1 cellular context compared by ENCODE assay signal in the genomic region with DNA sequence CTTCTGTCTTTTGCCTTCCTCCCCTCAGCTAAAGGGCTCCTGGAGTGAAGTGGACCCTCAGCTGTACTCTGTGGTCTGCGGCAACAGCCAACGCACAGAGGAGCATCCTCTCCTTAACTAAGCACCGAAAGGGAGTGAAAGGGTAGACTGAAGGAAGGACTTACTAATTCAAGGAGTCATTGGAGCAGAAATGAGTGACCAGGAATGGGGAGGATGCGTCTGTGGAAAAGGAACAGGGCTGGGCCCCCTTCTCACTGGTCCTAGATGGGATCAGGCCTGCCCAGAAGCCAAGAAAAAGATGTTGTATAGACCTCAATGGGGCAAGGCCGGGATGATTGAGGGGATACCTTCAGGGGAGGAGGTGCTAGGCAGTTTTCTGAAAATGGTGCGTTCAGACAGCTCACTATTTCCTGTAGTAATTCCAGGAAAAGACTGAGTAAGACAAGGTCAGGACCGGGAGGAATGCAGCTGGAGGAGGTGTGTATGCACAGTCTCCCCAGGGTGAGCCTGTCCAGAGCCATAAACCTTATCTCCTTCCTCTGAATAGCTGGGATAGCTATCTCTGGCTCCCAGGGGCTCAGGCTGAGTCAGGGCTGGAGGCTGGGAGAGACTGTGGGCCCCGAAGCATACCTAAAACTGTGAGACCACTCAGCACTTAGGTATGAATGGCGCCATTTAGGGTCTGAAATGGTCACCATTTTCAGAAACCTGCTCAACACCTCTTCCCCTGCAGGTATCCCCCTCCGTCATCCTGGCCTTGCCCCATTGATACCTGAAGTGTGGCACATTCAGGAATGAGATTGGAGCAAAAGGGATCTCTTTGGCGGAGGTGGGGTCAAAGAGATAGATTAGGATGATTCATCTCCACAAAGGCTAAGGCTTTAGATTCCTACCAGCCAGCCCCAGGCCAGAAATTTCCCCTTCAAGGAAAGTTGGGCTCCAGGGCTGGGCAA.
TF ChIP-seq lines count a peak whose summit lies in the region.

No MANE protein-coding gene starts in this region.

TF ChIP-seq in HCT116, 20 proteins besides CTCF, POLR2A, EP300 and RAD21:
- TF ChIP-seq, protein P1, sequence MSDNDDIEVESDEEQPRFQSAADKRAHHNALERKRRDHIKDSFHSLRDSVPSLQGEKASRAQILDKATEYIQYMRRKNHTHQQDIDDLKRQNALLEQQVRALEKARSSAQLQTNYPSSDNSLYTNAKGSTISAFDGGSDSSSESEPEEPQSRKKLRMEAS (IDR thresholded peaks at IDR 0.05) = no peak
- TF ChIP-seq YY1 (IDR thresholded peaks at IDR 0.05; ENCODE audit: extremely low read depth, insufficient replicate concordance, low read depth, low read length) = peak; percentile 21
- no peak for TF ChIP-seq EZH2phosphoT487 (IDR thresholded peaks at IDR 0.05; ENCODE audit: borderline replicate concordance)
- peak; percentile 35 for TF ChIP-seq TCF7L2 (IDR thresholded peaks at IDR 0.05; ENCODE audit: borderline replicate concordance, extremely low read depth, insufficient read depth, insufficient read length)
- no peak for TF ChIP-seq ZFX (IDR thresholded peaks at IDR 0.05)
- TF ChIP-seq CEBPB (IDR thresholded peaks at IDR 0.05; ENCODE audit: low read depth) = no peak
- no peak for TF ChIP-seq ELF1 (IDR thresholded peaks at IDR 0.05; ENCODE audit: borderline replicate concordance, low read depth)
- TF ChIP-seq POLR2AphosphoS5 (IDR thresholded peaks at IDR 0.05; ENCODE audit: low read depth, low read length) = peak; percentile 60
- TF ChIP-seq, protein P2, sequence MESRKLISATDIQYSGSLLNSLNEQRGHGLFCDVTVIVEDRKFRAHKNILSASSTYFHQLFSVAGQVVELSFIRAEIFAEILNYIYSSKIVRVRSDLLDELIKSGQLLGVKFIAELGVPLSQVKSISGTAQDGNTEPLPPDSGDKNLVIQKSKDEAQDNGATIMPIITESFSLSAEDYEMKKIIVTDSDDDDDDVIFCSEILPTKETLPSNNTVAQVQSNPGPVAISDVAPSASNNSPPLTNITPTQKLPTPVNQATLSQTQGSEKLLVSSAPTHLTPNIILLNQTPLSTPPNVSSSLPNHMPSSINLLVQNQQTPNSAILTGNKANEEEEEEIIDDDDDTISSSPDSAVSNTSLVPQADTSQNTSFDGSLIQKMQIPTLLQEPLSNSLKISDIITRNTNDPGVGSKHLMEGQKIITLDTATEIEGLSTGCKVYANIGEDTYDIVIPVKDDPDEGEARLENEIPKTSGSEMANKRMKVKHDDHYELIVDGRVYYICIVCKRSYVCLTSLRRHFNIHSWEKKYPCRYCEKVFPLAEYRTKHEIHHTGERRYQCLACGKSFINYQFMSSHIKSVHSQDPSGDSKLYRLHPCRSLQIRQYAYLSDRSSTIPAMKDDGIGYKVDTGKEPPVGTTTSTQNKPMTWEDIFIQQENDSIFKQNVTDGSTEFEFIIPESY (IDR thresholded peaks at IDR 0.05; ENCODE audit: extremely low read depth, insufficient replicate concordance, low read length) = peak; percentile 17
- TF ChIP-seq, protein P3, sequence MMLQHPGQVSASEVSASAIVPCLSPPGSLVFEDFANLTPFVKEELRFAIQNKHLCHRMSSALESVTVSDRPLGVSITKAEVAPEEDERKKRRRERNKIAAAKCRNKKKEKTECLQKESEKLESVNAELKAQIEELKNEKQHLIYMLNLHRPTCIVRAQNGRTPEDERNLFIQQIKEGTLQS (IDR thresholded peaks at IDR 0.05) = no peak
